8 cellular contexts compared by ENCODE assay signal in genomic region chr6:125611573-125612399, GRCh38.
A peak's percentile ranks its signal among the peaks of the same experiment; 100 is the strongest.
DNase-seq lines count a peak whose midpoint lies in the region; FAIRE-seq and TF ChIP-seq lines count a peak whose summit lies in the region.

No MANE protein-coding gene starts in this region.

- peaks cover 6% of the 10 kb centered on the region for H3K27me3 Mint-ChIP-seq in brain
- peaks cover 6 to 36% of the 10 kb centered on the region in 2 donors for H3K27me3 Mint-ChIP-seq in CD8-positive, alpha-beta memory T cell

- no peak overlapping the region for H3K27ac ChIP-seq in stomach
- no peak overlapping the region for H3K27ac ChIP-seq in CD8-positive, alpha-beta memory T cell (ENCODE audit: low read depth, low read length)

- WGBS in stomach, 5 donors, result 13 to 28% (median 23%) methylated on average over 11 of the region's 11 CpGs

- POLR2A ChIA-PET in CD8-positive, alpha-beta memory T cell (lab: Charles Lee), result no interaction called here

- CTCF ChIA-PET in CD8-positive, alpha-beta memory T cell (lab: Charles Lee), result no interaction called here

- peak overlapping the region; percentile 68 to 78 (median 73) for H3K4me3 Mint-ChIP-seq in brain
- no peak overlapping the region for H3K4me3 Mint-ChIP-seq in CD8-positive, alpha-beta memory T cell

- no peaks in the 10 kb centered on the region for H3K9me3 ChIP-seq in stomach
- H3K9me3 ChIP-seq in CD8-positive, alpha-beta memory T cell (ENCODE audit: low read length), result no peaks in the 10 kb centered on the region

- FAIRE-seq in H54 (lab: Jason Lieb, UNC), result no peak

- peak overlapping the region in 3 of 4 donors; percentile 3 to 12 (median 11) for H3K4me3 ChIP-seq in stomach
- H3K4me3 ChIP-seq in CD8-positive, alpha-beta memory T cell (ENCODE audit: low read length), result no peak overlapping the region

- TF ChIP-seq EP300 in stomach (IDR thresholded peaks at IDR 0.05), result no peak

- TF ChIP-seq POLR2A in stomach (IDR thresholded peaks at IDR 0.05) (no peak), H54 (IDR thresholded peaks at IDR 0.05; ENCODE audit: low read depth, low read length) (no peak), erythroblast (IDR thresholded peaks at IDR 0.05; ENCODE audit: low read length) (no peak)

- H3K9me3 Mint-ChIP-seq in brain, result peaks cover 3 to 23% (median 12%) of the 10 kb centered on the region in 5 experiments
- peaks cover 0 to 5% (median 5%) of the 10 kb centered on the region in 5 donors for H3K9me3 Mint-ChIP-seq in CD8-positive, alpha-beta memory T cell

- H3K27ac Mint-ChIP-seq in brain, result peak overlapping the region; percentile 75 to 91 (median 89)
- no peak overlapping the region for H3K27ac Mint-ChIP-seq in CD8-positive, alpha-beta memory T cell

- H3K27me3 ChIP-seq in stomach, result no peaks in the 10 kb centered on the region
- no peaks in the 10 kb centered on the region for H3K27me3 ChIP-seq in CD8-positive, alpha-beta memory T cell (ENCODE audit: insufficient read depth, low read length, poor library complexity, severe bottlenecking)

- intact Hi-C loops in stomach (cut with DNase I; ENCODE audit: low total_unique reads), result no loop called here

- H3K4me1 Mint-ChIP-seq in brain, result peaks cover 46% of the 10 kb centered on the region
- H3K4me1 Mint-ChIP-seq in CD8-positive, alpha-beta memory T cell, result no peaks in the 10 kb centered on the region

- no peaks in the 10 kb centered on the region for H3K36me3 ChIP-seq in stomach
- no peaks in the 10 kb centered on the region for H3K36me3 ChIP-seq in CD8-positive, alpha-beta memory T cell (ENCODE audit: insufficient read depth, low read length)

- H3K4me1 ChIP-seq in stomach, result peaks cover 6 to 17% (median 11%) of the 10 kb centered on the region in 4 donors
- no peaks in the 10 kb centered on the region for H3K4me1 ChIP-seq in CD8-positive, alpha-beta memory T cell (ENCODE audit: insufficient read depth, low read length)

- no peaks in the 10 kb centered on the region for H3K36me3 Mint-ChIP-seq in brain
- no peaks in the 10 kb centered on the region for H3K36me3 Mint-ChIP-seq in CD8-positive, alpha-beta memory T cell

- no peak for TF ChIP-seq CTCF in brain (conservative IDR thresholded peaks at IDR 0.05)
- TF ChIP-seq CTCF in stomach (IDR thresholded peaks at IDR 0.05), result no peak
- TF ChIP-seq CTCF in GM10266 (IDR thresholded peaks at IDR 0.05; ENCODE audit: control insufficient read depth, insufficient read depth, low read depth, missing control alignments), result no peak

- DNase-seq in NCI-H1694 (lab: John Stamatoyannopoulos, UW) (peak; percentile 27), inferior parietal cortex (ENCODE audit: extremely low spot score) (peak; percentile 36), stomach (no peak), H54 (ENCODE audit: insufficient read length, low spot score) (no peak), GM10266 (ENCODE audit: extremely low spot score) (no peak), erythroblast (lab: John Stamatoyannopoulos, UW) (no peak)
- DNase-seq in CD8-positive, alpha-beta memory T cell, result no peak

Comparison
In these comparisons a context has a peak if more than half of its experiments do, and no peak if none do; other contexts are left out.
1. DNase-seq: peak in NCI-H1694 (single experiment) and inferior parietal cortex (single experiment); none in stomach (single experiment), CD8-positive, alpha-beta memory T cell (0 of 5), H54 (single experiment), GM10266 (single experiment) and erythroblast (0 of 2).
2. H3K27ac Mint-ChIP-seq: peak in brain (5 of 5); none in CD8-positive, alpha-beta memory T cell (0 of 8).
3. H3K4me3 Mint-ChIP-seq: peak in brain (5 of 5); none in CD8-positive, alpha-beta memory T cell (0 of 7).